ENCODE assay signal across 8 cellular contexts in genomic region chr5:148791334-148791667, GRCh38. TPM values are rescaled to one million over a fixed set of nuclear protein-coding genes. Genes with fewer than 3 reads are reported as not detected.
DNase-seq lines count a peak whose midpoint lies in the region; ATAC-seq and FAIRE-seq lines count a peak whose summit lies in the region.

No MANE protein-coding gene starts in this region.

- peaks cover 10% of the 10 kb centered on the region for H3K4me1 Mint-ChIP-seq in activated naive CD8-positive, alpha-beta T cell (ENCODE audit: low read depth)

- no peak overlapping the region for H3K27ac ChIP-seq in small intestine (ENCODE audit: low read depth in 1 of 2, low read length in 1 of 2)

- H3K27me3 ChIP-seq in small intestine (ENCODE audit: control insufficient read depth in 2 of 2, insufficient read depth in 2 of 2, low read length in 2 of 2) = no peaks in the 10 kb centered on the region

- ATAC-seq in GM19395 (IDR thresholded peaks at IDR 0.05; ENCODE audit: unreplicated experiment) (peak; percentile 95), HG03135 (IDR thresholded peaks at IDR 0.05; ENCODE audit: unreplicated experiment) (peak; percentile 97)

- H3K36me3 ChIP-seq in small intestine (ENCODE audit: control insufficient read depth in 2 of 2, insufficient read depth in 2 of 2, low read length in 2 of 2) = no peaks in the 10 kb centered on the region

- no peaks in the 10 kb centered on the region for H3K36me3 Mint-ChIP-seq in activated naive CD8-positive, alpha-beta T cell

- H3K9me3 Mint-ChIP-seq in activated naive CD8-positive, alpha-beta T cell (ENCODE audit: low read depth) = no peaks in the 10 kb centered on the region

- H3K27ac Mint-ChIP-seq in activated naive CD8-positive, alpha-beta T cell = peak overlapping the region; percentile 50

- H3K4me3 Mint-ChIP-seq in activated naive CD8-positive, alpha-beta T cell = no peak overlapping the region

- FAIRE-seq in small intestine (lab: Jason Lieb, UNC) = no peak

- H3K9me3 ChIP-seq in small intestine (ENCODE audit: control insufficient read depth, low read depth) = no peaks in the 10 kb centered on the region

- H3K4me3 ChIP-seq in small intestine (ENCODE audit: low read depth in 1 of 2, low read length in 2 of 2) = no peak overlapping the region

- no peaks in the 10 kb centered on the region for H3K4me1 ChIP-seq in small intestine (ENCODE audit: control insufficient read depth in 2 of 2, insufficient read depth in 1 of 2, low read depth in 1 of 2, low read length in 1 of 2)

- DNase-seq in Daoy (ENCODE audit: low read depth) = peak; percentile 66
- no peak for DNase-seq in medulla oblongata (ENCODE audit: extremely low spot score)
- DNase-seq in NK-92 treated with Interleukin-12 subunit alpha and Interleukin-12 subunit beta, amount 100 ng/mL, for 24 hours (lab: John Stamatoyannopoulos, UW) = no peak
- no peak for DNase-seq in small intestine
- no peak for DNase-seq in DMS153 treated with DMSO at 0.1 percent for 48 hours (lab: John Stamatoyannopoulos, UW; ENCODE audit: unreplicated experiment)

- peaks cover 7% of the 10 kb centered on the region for H3K27me3 Mint-ChIP-seq in activated naive CD8-positive, alpha-beta T cell

RNA-seq across cellular contexts. Expression of gene ADRB2, which starts 35.1 kb away (rescaled TPM):
- 2.1 and 3.7 TPM in 2 replicates for total RNA-seq in Daoy (2014; rRNA removed; shearing (Covaris generic))
- 1 to 10 TPM in 1 of 3 donors, under 1 TPM in 1, not detected in 1; 0.54 to 1.5 TPM for polyA plus RNA-seq in small intestine
